2 cellular contexts compared by ENCODE assay signal in genomic region chr21:32693581-32693980, GRCh38.
TF ChIP-seq lines count a peak whose summit lies in the region.

No MANE protein-coding gene starts in this region.

TF ChIP-seq in HepG2, 621 proteins besides CTCF, POLR2A, EP300 and RAD21:
- TF ChIP-seq ZNF629 (CRISPR knock-in tag; conservative IDR thresholded peaks at IDR 0.05) (0 out of 2 replicates have a peak, but pooled peaks have one; percentile 12), ZNF276 (CRISPR knock-in tag; IDR thresholded peaks at IDR 0.05; ENCODE audit: low read depth) (no peak), NPAS2 (CRISPR knock-in tag; IDR thresholded peaks at IDR 0.05; ENCODE audit: borderline replicate concordance) (no peak)
TF ChIP-seq in HepG2: peak in this region for 1.

TF ChIP-seq in K562, 482 proteins besides CTCF, POLR2A, EP300 and RAD21:
- TF ChIP-seq RBM25 (IDR thresholded peaks at IDR 0.05; ENCODE audit: low read depth, low read length, severe bottlenecking), result peak; percentile 94
- TF ChIP-seq ZNF197 (CRISPR knock-in tag; IDR thresholded peaks at IDR 0.05; ENCODE audit: low read depth), result no peak
- TF ChIP-seq BCOR (IDR thresholded peaks at IDR 0.05), result peak; percentile 40; the same call in 1 of the 2 replicates
- no peak for TF ChIP-seq SP2 (IDR thresholded peaks at IDR 0.05; ENCODE audit: extremely low read depth, low read depth, low read length, poor library complexity, severe bottlenecking)
